Comparison of ENCODE assay signal across 2 cellular contexts in the genomic region with DNA sequence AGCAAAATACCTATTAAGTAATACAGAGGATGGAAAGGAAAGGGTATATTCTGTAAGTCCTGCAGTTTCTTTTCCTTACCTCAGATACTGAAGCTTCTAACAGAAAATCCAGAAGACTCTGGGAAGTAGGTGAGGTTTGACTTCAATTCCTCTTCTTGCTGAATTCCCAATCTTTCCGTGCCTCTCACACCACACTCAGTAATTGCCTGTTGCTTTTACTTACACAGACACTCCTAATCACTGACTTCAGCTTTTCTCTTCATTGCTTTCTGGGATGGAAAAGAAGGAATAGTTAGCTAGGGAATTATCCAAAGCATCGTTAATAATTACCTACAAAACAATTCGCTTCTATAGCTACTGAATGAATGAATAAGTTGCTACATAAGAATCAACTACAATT.
TF ChIP-seq lines count a peak whose summit lies in the region.

No MANE protein-coding gene starts in this region.

TF ChIP-seq in HCT116, 20 proteins besides CTCF, POLR2A, EP300 and RAD21:
- TF ChIP-seq CBX3 (IDR thresholded peaks at IDR 0.05; ENCODE audit: low read depth), result no peak

TF ChIP-seq in WTC11, 78 proteins besides CTCF, POLR2A, EP300 and RAD21:
- TF ChIP-seq KAT7 (CRISPR knock-in tag; IDR thresholded peaks at IDR 0.05; ENCODE audit: borderline replicate concordance) (no peak), NFATC4 (CRISPR knock-in tag; IDR thresholded peaks at IDR 0.05) (no peak), PREB (CRISPR knock-in tag; IDR thresholded peaks at IDR 0.05; ENCODE audit: borderline replicate concordance) (no peak), ESRRA (CRISPR knock-in tag; IDR thresholded peaks at IDR 0.05; ENCODE audit: borderline replicate concordance) (no peak), GTF2I (CRISPR knock-in tag; conservative IDR thresholded peaks at IDR 0.05) (no peak), ZNF532 (CRISPR knock-in tag; IDR thresholded peaks at IDR 0.05; ENCODE audit: borderline replicate concordance) (no peak), RORB (CRISPR knock-in tag; IDR thresholded peaks at IDR 0.05) (no peak), NR1H2 (CRISPR knock-in tag; IDR thresholded peaks at IDR 0.05) (no peak), ETV6 (CRISPR knock-in tag; IDR thresholded peaks at IDR 0.05) (no peak), FOXP1 (CRISPR knock-in tag; IDR thresholded peaks at IDR 0.05; ENCODE audit: borderline replicate concordance) (no peak), JAZF1 (CRISPR knock-in tag; IDR thresholded peaks at IDR 0.05) (no peak), NFE2L1 (CRISPR knock-in tag; IDR thresholded peaks at IDR 0.05) (no peak), TP53 (CRISPR knock-in tag; IDR thresholded peaks at IDR 0.05) (no peak)
- TF ChIP-seq, protein P1, sequence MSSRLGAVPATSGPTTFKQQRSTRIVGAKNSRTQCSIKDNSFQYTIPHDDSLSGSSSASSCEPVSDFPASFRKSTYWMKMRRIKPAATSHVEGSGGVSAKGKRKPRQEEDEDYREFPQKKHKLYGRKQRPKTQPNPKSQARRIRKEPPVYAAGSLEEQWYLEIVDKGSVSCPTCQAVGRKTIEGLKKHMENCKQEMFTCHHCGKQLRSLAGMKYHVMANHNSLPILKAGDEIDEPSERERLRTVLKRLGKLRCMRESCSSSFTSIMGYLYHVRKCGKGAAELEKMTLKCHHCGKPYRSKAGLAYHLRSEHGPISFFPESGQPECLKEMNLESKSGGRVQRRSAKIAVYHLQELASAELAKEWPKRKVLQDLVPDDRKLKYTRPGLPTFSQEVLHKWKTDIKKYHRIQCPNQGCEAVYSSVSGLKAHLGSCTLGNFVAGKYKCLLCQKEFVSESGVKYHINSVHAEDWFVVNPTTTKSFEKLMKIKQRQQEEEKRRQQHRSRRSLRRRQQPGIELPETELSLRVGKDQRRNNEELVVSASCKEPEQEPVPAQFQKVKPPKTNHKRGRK (CRISPR knock-in tag; IDR thresholded peaks at IDR 0.05; ENCODE audit: borderline replicate concordance), result no peak
- TF ChIP-seq, protein P2, sequence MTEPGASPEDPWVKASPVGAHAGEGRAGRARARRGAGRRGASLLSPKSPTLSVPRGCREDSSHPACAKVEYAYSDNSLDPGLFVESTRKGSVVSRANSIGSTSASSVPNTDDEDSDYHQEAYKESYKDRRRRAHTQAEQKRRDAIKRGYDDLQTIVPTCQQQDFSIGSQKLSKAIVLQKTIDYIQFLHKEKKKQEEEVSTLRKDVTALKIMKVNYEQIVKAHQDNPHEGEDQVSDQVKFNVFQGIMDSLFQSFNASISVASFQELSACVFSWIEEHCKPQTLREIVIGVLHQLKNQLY (CRISPR knock-in tag; IDR thresholded peaks at IDR 0.05), result no peak
- TF ChIP-seq, protein P3, sequence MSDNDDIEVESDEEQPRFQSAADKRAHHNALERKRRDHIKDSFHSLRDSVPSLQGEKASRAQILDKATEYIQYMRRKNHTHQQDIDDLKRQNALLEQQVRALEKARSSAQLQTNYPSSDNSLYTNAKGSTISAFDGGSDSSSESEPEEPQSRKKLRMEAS (CRISPR knock-in tag; IDR thresholded peaks at IDR 0.05), result no peak
- TF ChIP-seq, protein P4, sequence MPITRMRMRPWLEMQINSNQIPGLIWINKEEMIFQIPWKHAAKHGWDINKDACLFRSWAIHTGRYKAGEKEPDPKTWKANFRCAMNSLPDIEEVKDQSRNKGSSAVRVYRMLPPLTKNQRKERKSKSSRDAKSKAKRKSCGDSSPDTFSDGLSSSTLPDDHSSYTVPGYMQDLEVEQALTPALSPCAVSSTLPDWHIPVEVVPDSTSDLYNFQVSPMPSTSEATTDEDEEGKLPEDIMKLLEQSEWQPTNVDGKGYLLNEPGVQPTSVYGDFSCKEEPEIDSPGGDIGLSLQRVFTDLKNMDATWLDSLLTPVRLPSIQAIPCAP (CRISPR knock-in tag; IDR thresholded peaks at IDR 0.05), result no peak
